In genomic region chr22:23993080-23993479, GRCh38 we compare ENCODE assay signal across 7 cellular contexts. TPM values are rescaled to one million over a fixed set of nuclear protein-coding genes. Genes with fewer than 3 reads are reported as not detected.
"Had no signal": no experiment of that assay in that cellular context is flagged by ENCODE, and none has a peak within 500 bp of the region (broad histone marks: within the 10 kb centered on the region; RNA-seq: fewer than 3 reads in every experiment).

No MANE protein-coding gene starts in this region.

RNA-seq across cellular contexts. Expression of gene GSTT4, which starts 12.2 kb away (rescaled TPM):
- total RNA-seq: GM23338, H1, H9, HFFc6, HT1080 had no signal
- polyA plus RNA-seq: GM23338, IgD-negative memory B cell had no signal

RNA-seq across cellular contexts. Expression of gene GSTT2, which starts 13.1 kb away (rescaled TPM):
- total RNA-seq: GM23338, HepG2 had no signal
- polyA plus RNA-seq: HepG2, IgD-negative memory B cell had no signal

RNA-seq across cellular contexts. Expression of gene DDTL, which starts 26.4 kb away (rescaled TPM):
- total RNA-seq: H9 had no signal
- polyA plus RNA-seq: HepG2 had no signal
